In genomic region chr18:46173393-46174316, GRCh38 we compare ENCODE assay signal across 8 cellular contexts.
DNase-seq lines count a peak whose midpoint lies in the region; ATAC-seq and TF ChIP-seq lines count a peak whose summit lies in the region.

No MANE protein-coding gene starts in this region.

- no peaks in the 10 kb centered on the region for H3F3A ChIP-seq in PC-3 (ENCODE audit: low read length, unreplicated experiment)

- H3K27me3 Mint-ChIP-seq in activated T-cell treated with anti-CD3 and anti-CD28 coated beads, Interleukin-2, amount 50 U/mL, for 4 hours (ENCODE audit: low read depth), result no peaks in the 10 kb centered on the region

- H3K79me2 ChIP-seq in DND-41 (ENCODE audit: insufficient read depth, low read length), result peaks cover 51% of the 10 kb centered on the region
- peaks cover 48% of the 10 kb centered on the region for H3K79me2 ChIP-seq in PC-3 (ENCODE audit: low read length)

- peak overlapping the region; percentile 82 for H3K4me2 ChIP-seq in DND-41 (ENCODE audit: insufficient read depth, low read length)
- peak overlapping the region; percentile 91 for H3K4me2 ChIP-seq in PC-3 (ENCODE audit: low read length)

- H3K9me3 Mint-ChIP-seq in activated T-cell treated with anti-CD3 and anti-CD28 coated beads, Interleukin-2, amount 50 U/mL, for 4 hours, result no peaks in the 10 kb centered on the region

- peak overlapping the region; percentile 89 for H3K9ac ChIP-seq in DND-41 (ENCODE audit: low read depth, low read length)
- H3K9ac ChIP-seq in PC-3 (ENCODE audit: low read length), result peak overlapping the region; percentile 89

- H3K27me3 ChIP-seq in DND-41 (ENCODE audit: insufficient read depth, low read length, poor library complexity) (no peaks in the 10 kb centered on the region), PC-3 (ENCODE audit: low read length) (no peaks in the 10 kb centered on the region), esophagus muscularis mucosa (no peaks in the 10 kb centered on the region), muscle layer of duodenum (ENCODE audit: low read depth, low read length) (no peaks in the 10 kb centered on the region)

- H3K9me3 ChIP-seq in DND-41 (ENCODE audit: insufficient read depth, low read length, severe bottlenecking) (no peaks in the 10 kb centered on the region), PC-3 (ENCODE audit: low read length) (no peaks in the 10 kb centered on the region), esophagus muscularis mucosa (no peaks in the 10 kb centered on the region), muscle layer of duodenum (ENCODE audit: control insufficient read depth in 1 of 2, low read length in 2 of 2) (no peaks in the 10 kb centered on the region)

- CTCF ChIA-PET in PC-3 (lab: Charles Lee), result interaction anchor here (0.5 to 1.5 kb wide), 13 partner anchors 13 to 485 kb away, joined by 3 to 15 read pairs (median 5); no protein-coding TSS in a partner anchor

- DNase-seq in DND-41 (peak; percentile 95), KBM-7 (peak; percentile 95), PC-3 (peak; percentile 75), esophagus muscularis mucosa (ENCODE audit: extremely low spot score) (peak; percentile 97)
- DNase-seq in activated T-cell treated with anti-CD3 and anti-CD28 coated beads, Interleukin-2, amount 50 U/mL, for 4 hours, result peak; percentile 90
- DNase-seq in stimulated activated CD8-positive, alpha-beta memory T cell treated with anti-CD3 and anti-CD28 coated beads, Interleukin-7, amount 100 ng/mL, for 24 hours (ENCODE audit: low read depth), result peak; percentile 87

- H3K4me3 ChIP-seq in DND-41 (ENCODE audit: low read depth in 1 of 2, low read length in 2 of 2) (peak overlapping the region; percentile 80 to 97), PC-3 (ENCODE audit: low read length) (peak overlapping the region; percentile 86), esophagus muscularis mucosa (peak overlapping the region; percentile 94 to 100 (median 97)), muscle layer of duodenum (ENCODE audit: low read depth in 1 of 2, low read length in 2 of 2) (peak overlapping the region; percentile 91 to 97)

- H3K27ac ChIP-seq in DND-41 (ENCODE audit: low read length) (peak overlapping the region; percentile 96), PC-3 (ENCODE audit: low read length) (peak overlapping the region; percentile 70), esophagus muscularis mucosa (replicated peaks in 1 of 4) (peak overlapping the region; percentile 88 to 93 (median 92)), muscle layer of duodenum (ENCODE audit: low read length) (peak overlapping the region; percentile 77)

- H4K20me1 ChIP-seq in DND-41 (ENCODE audit: insufficient read depth, low read length) (peaks cover 27% of the 10 kb centered on the region), PC-3 (ENCODE audit: low read length) (0 out of 2 replicates have a peak, but pooled peaks cover 4% of the 10 kb centered on the region)

- H3K4me1 ChIP-seq in DND-41 (ENCODE audit: insufficient read depth, low read length) (peaks cover 42% of the 10 kb centered on the region), PC-3 (ENCODE audit: insufficient read depth, low read length) (peaks cover 12% of the 10 kb centered on the region; the same call in 1 of the 2 replicates), esophagus muscularis mucosa (peaks cover 29 to 43% (median 37%) of the 10 kb centered on the region in 4 donors), muscle layer of duodenum (ENCODE audit: control insufficient read depth in 1 of 2, insufficient read depth in 2 of 2, low read length in 2 of 2) (peaks cover 11 to 17% of the 10 kb centered on the region in 2 donors)

- ATAC-seq in DND-41 (ENCODE audit: insufficient read depth, low read depth), result peak; percentile 87
- peak; percentile 86 for ATAC-seq in GM21723 (IDR thresholded peaks at IDR 0.05; ENCODE audit: unreplicated experiment)
- ATAC-seq in PC-3, result peak; percentile 83
- peak; percentile 90 to 91 for ATAC-seq in activated T-cell treated with anti-CD3 and anti-CD28 coated beads, Interleukin-2, amount 50 U/mL, for 4 hours

- intact Hi-C loops in PC-3 (cut with micrococcal nuclease), result loop anchor here (1.0 to 10.0 kb wide), 4 partner anchors 21 to 481 kb away; partner anchors contain the start of gene LOXHD1
- intact Hi-C loops in esophagus muscularis mucosa (cut with DNase I), result loop anchor here (1.0 to 10.0 kb wide), 5 partner anchors 79 to 485 kb away; a partner anchor contains a TSS

- POLR2A ChIA-PET in PC-3 (lab: Charles Lee; ENCODE audit: unreplicated experiment), result interaction anchor here (0.6 to 1.0 kb wide), 5 partner anchors 18 to 75 kb away, joined by 3 to 18 read pairs (median 5); partner anchors contain the start of gene ATP5F1A

- peak overlapping the region; percentile 99 for H3K4me3 Mint-ChIP-seq in activated T-cell treated with anti-CD3 and anti-CD28 coated beads, Interleukin-2, amount 50 U/mL, for 4 hours

- H2AFZ ChIP-seq in DND-41 (ENCODE audit: low read depth, low read length) (peak overlapping the region; percentile 98), PC-3 (ENCODE audit: low read length) (peak overlapping the region; percentile 99)

- H3K36me3 ChIP-seq in DND-41 (ENCODE audit: insufficient read depth, low read length) (no peaks in the 10 kb centered on the region; the same call in 1 of the 2 replicates), PC-3 (ENCODE audit: low read depth, low read length) (no peaks in the 10 kb centered on the region), esophagus muscularis mucosa (no peaks in the 10 kb centered on the region), muscle layer of duodenum (ENCODE audit: control insufficient read depth in 1 of 2, insufficient read depth in 2 of 2, low read length in 2 of 2) (no peaks in the 10 kb centered on the region)

- peak; percentile 49 for TF ChIP-seq POLR2A in esophagus muscularis mucosa (IDR thresholded peaks at IDR 0.05; ENCODE audit: low read depth)

- WGBS in esophagus muscularis mucosa, result 1% methylated on average over 14 of the region's 90 CpGs

- H3K9me2 ChIP-seq in PC-3 (replicated peaks; ENCODE audit: low read length), result no peaks in the 10 kb centered on the region

- H3K4me1 Mint-ChIP-seq in activated T-cell treated with anti-CD3 and anti-CD28 coated beads, Interleukin-2, amount 50 U/mL, for 4 hours (ENCODE audit: low read depth), result peaks cover 37% of the 10 kb centered on the region

- BruUV-seq in PC-3 (replicated peaks; lab: Mats Ljungman, UMichigan), result no TSS peak

- H3K36me3 Mint-ChIP-seq in activated T-cell treated with anti-CD3 and anti-CD28 coated beads, Interleukin-2, amount 50 U/mL, for 4 hours (ENCODE audit: insufficient read depth), result peaks cover 3% of the 10 kb centered on the region

- no peak for TF ChIP-seq EP300 in esophagus muscularis mucosa (IDR thresholded peaks at IDR 0.05)

- in situ Hi-C loops in KBM-7 (cut with MboI; ENCODE audit: low pct_unique_long_range_greater_than_20kb, low sequenced_read_pairs), result loop anchor here (25.0 kb wide), 2 partner anchors 314 to 489 kb away; partner anchors contain the start of gene LOXHD1

- TF ChIP-seq CTCF in DND-41 (IDR thresholded peaks at IDR 0.05; ENCODE audit: borderline replicate concordance, extremely low read depth, low read length, poor library complexity, severe bottlenecking) (peak; percentile 92), PC-3 (conservative IDR thresholded peaks at IDR 0.05; ENCODE audit: low read depth, low read length) (peak; percentile 65), esophagus muscularis mucosa (IDR thresholded peaks at IDR 0.05) (peak; percentile 70 to 75 (median 73))

Comparison
In these comparisons a context has a peak if more than half of its experiments do, and no peak if none do; other contexts are left out.
1. Peak in every context shown above with its lines: DNase-seq, ATAC-seq, H3K4me3 ChIP-seq and H3K27ac ChIP-seq.